ENCODE assay signal across 1 cellular context in the genomic region with DNA sequence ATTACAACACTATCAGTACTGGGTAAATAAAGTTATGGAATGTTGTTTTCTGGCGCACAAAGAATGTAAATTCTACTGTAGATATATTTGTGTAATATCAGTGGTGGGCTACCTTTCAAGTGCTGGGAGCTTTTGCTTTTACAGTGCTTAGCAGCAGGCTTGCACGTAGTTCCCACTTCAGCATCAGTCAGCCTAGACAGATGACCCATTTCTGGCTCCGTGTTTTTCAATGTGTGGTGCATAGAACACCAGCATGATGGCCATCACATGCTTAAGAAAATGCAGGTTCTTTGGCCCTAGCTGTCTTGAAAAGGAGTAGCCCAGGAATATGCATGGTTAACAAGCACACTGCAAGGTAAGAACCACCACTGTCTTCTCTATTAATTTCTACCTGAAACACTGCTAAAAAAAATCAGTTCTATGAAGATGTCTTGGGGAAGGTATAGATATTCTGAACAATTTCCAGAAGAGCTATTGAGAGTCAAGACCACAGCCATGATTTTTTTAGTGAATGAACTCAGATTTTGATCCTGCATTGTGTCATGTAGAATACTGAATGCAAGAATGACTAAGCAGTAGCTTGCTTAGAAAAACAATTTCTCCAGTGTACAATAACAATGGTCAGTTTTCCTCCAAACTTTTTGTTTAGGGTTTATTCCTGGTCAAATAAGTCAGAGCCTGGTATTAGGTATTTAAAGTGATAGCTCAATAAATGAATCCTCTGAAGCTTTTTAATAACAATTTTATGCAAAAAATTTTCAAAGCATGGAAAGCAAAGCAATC.
TF ChIP-seq lines count a peak whose summit lies in the region.

No MANE protein-coding gene starts in this region.

TF ChIP-seq in SK-N-SH, 30 proteins besides CTCF, POLR2A, EP300 and RAD21 (continued from another document):
- no peak for TF ChIP-seq NRF1 (IDR thresholded peaks at IDR 0.05; ENCODE audit: low read depth, low read length)
- TF ChIP-seq, protein P1, sequence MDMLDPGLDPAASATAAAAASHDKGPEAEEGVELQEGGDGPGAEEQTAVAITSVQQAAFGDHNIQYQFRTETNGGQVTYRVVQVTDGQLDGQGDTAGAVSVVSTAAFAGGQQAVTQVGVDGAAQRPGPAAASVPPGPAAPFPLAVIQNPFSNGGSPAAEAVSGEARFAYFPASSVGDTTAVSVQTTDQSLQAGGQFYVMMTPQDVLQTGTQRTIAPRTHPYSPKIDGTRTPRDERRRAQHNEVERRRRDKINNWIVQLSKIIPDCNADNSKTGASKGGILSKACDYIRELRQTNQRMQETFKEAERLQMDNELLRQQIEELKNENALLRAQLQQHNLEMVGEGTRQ (IDR thresholded peaks at IDR 0.05; ENCODE audit: borderline replicate concordance, low read depth, low read length), result no peak
